ENCODE assay signal across 1 cellular context in the genomic region with DNA sequence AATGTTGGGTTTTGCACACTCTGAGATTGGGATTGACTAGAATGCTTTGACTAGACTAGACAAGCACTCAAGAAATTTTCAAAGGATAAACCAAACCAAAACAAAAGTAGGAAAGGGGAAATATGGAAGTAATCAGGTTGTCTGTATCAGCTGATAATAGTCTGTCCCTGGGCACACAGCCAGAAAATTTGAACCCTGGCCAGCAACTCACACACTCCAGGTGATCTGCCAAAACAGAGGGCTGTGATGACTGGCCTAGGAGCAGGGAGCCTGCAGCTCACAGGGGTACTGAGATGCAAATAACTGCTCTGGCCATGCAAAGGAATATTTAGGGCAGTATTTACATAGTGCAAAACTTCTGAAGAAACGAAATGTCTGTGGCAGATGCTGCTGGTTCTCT.
TF ChIP-seq lines count a peak whose summit lies in the region.

No MANE protein-coding gene starts in this region.

TF ChIP-seq in SK-N-SH, 30 proteins besides CTCF, POLR2A, EP300 and RAD21 (continued from another document):
- TF ChIP-seq, protein P1, sequence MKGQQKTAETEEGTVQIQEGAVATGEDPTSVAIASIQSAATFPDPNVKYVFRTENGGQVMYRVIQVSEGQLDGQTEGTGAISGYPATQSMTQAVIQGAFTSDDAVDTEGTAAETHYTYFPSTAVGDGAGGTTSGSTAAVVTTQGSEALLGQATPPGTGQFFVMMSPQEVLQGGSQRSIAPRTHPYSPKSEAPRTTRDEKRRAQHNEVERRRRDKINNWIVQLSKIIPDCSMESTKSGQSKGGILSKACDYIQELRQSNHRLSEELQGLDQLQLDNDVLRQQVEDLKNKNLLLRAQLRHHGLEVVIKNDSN (IDR thresholded peaks at IDR 0.05; ENCODE audit: borderline replicate concordance, low read depth) = no peak
- TF ChIP-seq, protein P2, sequence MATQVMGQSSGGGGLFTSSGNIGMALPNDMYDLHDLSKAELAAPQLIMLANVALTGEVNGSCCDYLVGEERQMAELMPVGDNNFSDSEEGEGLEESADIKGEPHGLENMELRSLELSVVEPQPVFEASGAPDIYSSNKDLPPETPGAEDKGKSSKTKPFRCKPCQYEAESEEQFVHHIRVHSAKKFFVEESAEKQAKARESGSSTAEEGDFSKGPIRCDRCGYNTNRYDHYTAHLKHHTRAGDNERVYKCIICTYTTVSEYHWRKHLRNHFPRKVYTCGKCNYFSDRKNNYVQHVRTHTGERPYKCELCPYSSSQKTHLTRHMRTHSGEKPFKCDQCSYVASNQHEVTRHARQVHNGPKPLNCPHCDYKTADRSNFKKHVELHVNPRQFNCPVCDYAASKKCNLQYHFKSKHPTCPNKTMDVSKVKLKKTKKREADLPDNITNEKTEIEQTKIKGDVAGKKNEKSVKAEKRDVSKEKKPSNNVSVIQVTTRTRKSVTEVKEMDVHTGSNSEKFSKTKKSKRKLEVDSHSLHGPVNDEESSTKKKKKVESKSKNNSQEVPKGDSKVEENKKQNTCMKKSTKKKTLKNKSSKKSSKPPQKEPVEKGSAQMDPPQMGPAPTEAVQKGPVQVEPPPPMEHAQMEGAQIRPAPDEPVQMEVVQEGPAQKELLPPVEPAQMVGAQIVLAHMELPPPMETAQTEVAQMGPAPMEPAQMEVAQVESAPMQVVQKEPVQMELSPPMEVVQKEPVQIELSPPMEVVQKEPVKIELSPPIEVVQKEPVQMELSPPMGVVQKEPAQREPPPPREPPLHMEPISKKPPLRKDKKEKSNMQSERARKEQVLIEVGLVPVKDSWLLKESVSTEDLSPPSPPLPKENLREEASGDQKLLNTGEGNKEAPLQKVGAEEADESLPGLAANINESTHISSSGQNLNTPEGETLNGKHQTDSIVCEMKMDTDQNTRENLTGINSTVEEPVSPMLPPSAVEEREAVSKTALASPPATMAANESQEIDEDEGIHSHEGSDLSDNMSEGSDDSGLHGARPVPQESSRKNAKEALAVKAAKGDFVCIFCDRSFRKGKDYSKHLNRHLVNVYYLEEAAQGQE (IDR thresholded peaks at IDR 0.05; ENCODE audit: low read depth, low read length) = no peak
- TF ChIP-seq, protein P3, sequence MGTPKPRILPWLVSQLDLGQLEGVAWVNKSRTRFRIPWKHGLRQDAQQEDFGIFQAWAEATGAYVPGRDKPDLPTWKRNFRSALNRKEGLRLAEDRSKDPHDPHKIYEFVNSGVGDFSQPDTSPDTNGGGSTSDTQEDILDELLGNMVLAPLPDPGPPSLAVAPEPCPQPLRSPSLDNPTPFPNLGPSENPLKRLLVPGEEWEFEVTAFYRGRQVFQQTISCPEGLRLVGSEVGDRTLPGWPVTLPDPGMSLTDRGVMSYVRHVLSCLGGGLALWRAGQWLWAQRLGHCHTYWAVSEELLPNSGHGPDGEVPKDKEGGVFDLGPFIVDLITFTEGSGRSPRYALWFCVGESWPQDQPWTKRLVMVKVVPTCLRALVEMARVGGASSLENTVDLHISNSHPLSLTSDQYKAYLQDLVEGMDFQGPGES (IDR thresholded peaks at IDR 0.05; ENCODE audit: low read depth, low read length) = no peak
TF ChIP-seq in SK-N-SH: peak in this region for 0.
